26 cellular contexts compared by ENCODE assay signal in the genomic region with DNA sequence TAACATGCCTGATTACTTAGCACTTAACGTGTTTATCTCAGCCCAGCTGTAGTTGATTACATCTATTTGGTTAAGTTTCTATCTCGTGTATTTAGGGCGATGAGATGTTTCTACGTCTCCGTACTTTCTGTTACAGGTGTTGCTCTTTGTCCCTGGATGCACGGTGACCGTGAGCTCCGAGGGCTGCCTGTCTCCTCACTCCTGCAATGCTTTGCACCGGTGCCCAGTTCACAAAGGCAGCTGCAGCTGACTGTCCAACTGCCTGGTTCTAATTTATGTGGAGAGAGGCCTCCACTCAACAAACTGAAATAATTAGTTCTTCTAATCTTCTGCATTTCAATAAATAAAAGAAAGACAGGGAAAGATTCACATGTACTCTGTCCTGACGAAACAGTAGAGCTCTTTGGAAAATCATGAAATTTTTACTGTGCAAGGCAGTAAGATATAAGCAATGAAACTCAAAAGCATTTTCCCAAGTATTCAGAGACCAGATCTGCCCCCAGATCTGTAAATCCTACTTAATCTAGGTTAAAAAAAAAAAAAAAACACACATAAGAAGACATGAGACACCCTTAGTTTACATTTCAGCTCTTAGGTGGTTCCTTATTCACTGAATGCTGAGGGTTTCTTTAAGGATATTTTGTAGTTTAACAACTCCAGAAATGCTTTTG.
A peak's percentile ranks its signal among the peaks of the same experiment; 100 is the strongest.
DNase-seq lines count a peak whose midpoint lies in the region; ATAC-seq, FAIRE-seq and TF ChIP-seq lines count a peak whose summit lies in the region.
"Had no signal": no experiment of that assay in that cellular context is flagged by ENCODE, and none has a peak within 500 bp of the region (broad histone marks: within the 10 kb centered on the region; RNA-seq: fewer than 3 reads in every experiment).

No MANE protein-coding gene starts in this region.

- H3K4me3 Mint-ChIP-seq in activated T-cell treated with anti-CD3 and anti-CD28 coated beads, Interleukin-2, amount 50 U/mL, for 72 hours, result no peak overlapping the region
- H3K4me3 Mint-ChIP-seq in activated T-cell treated with anti-CD3 and anti-CD28 coated beads, Interleukin-2, amount 50 U/mL, for 24 hours, result no peak overlapping the region
- H3K4me3 Mint-ChIP-seq in WTC11, result no peak overlapping the region
- H3K4me3 Mint-ChIP-seq: CD14-positive monocyte; dendritic cell treated with granulocyte-macrophage colony-stimulating factor and Interleukin-4, amounts not matched to agents 40 ng/mL and 50 ng/mL, for 4 days; nephron progenitor cell had no signal

- TF ChIP-seq CTCF in WTC11 (IDR thresholded peaks at IDR 0.05) (no peak), right lobe of liver (IDR thresholded peaks at IDR 0.05) (no peak), vagina (IDR thresholded peaks at IDR 0.05) (no peak), upper lobe of right lung (IDR thresholded peaks at IDR 0.05) (no peak)

- no peak for FAIRE-seq in urothelium cell line (lab: Jason Lieb, UNC)
- FAIRE-seq: islet of Langerhans, K562 had no signal

- TF ChIP-seq POLR2A in right lobe of liver (IDR thresholded peaks at IDR 0.05) (no peak), vagina (IDR thresholded peaks at IDR 0.05) (no peak)

- no peak overlapping the region for H3K4me3 ChIP-seq in right lobe of liver
- no peak overlapping the region for H3K4me3 ChIP-seq in vagina
- no peak overlapping the region for H3K4me3 ChIP-seq in upper lobe of right lung
- H3K4me3 ChIP-seq: body of pancreas, heart left ventricle, K562, psoas muscle, SK-N-MC, tibial nerve had no signal

- H3K27me3 Mint-ChIP-seq in activated T-cell treated with anti-CD3 and anti-CD28 coated beads, Interleukin-2, amount 50 U/mL, for 72 hours (ENCODE audit: low read depth), result no peaks in the 10 kb centered on the region
- H3K27me3 Mint-ChIP-seq in activated T-cell treated with anti-CD3 and anti-CD28 coated beads, Interleukin-2, amount 50 U/mL, for 24 hours, result no peaks in the 10 kb centered on the region
- no peaks in the 10 kb centered on the region for H3K27me3 Mint-ChIP-seq in WTC11 (ENCODE audit: low read depth)
- H3K27me3 Mint-ChIP-seq: dendritic cell treated with granulocyte-macrophage colony-stimulating factor and Interleukin-4, amounts not matched to agents 40 ng/mL and 50 ng/mL, for 4 days had no signal

- intact Hi-C loops in right lobe of liver (cut with DNase I), result no loop called here
- intact Hi-C loops in vagina (cut with DNase I), result no loop called here
- intact Hi-C loops in upper lobe of right lung (cut with DNase I), result no loop called here

- H3K36me3 ChIP-seq in right lobe of liver, result no peaks in the 10 kb centered on the region
- no peaks in the 10 kb centered on the region for H3K36me3 ChIP-seq in vagina
- H3K36me3 ChIP-seq in upper lobe of right lung, result no peaks in the 10 kb centered on the region
- H3K36me3 ChIP-seq: heart left ventricle, tibial nerve had no signal

- H3K27me3 ChIP-seq in right lobe of liver (no peaks in the 10 kb centered on the region), vagina (no peaks in the 10 kb centered on the region), upper lobe of right lung (no peaks in the 10 kb centered on the region)
- H3K27me3 ChIP-seq: body of pancreas, heart left ventricle, tibial nerve had no signal

- H3K4me1 ChIP-seq in right lobe of liver, result peaks cover 0 to 55% (median 16%) of the 10 kb centered on the region in 4 donors
- H3K4me1 ChIP-seq in vagina, result peaks cover 83% of the 10 kb centered on the region
- peaks cover 20% of the 10 kb centered on the region for H3K4me1 ChIP-seq in upper lobe of right lung

- peaks cover 0 to 2% of the 10 kb centered on the region in 2 donors for H3K9me3 Mint-ChIP-seq in activated T-cell treated with anti-CD3 and anti-CD28 coated beads, Interleukin-2, amount 50 U/mL, for 72 hours
- H3K9me3 Mint-ChIP-seq in activated T-cell treated with anti-CD3 and anti-CD28 coated beads, Interleukin-2, amount 50 U/mL, for 24 hours, result no peaks in the 10 kb centered on the region
- no peaks in the 10 kb centered on the region for H3K9me3 Mint-ChIP-seq in WTC11
- H3K9me3 Mint-ChIP-seq: dendritic cell treated with granulocyte-macrophage colony-stimulating factor and Interleukin-4, amounts not matched to agents 40 ng/mL and 50 ng/mL, for 4 days; nephron progenitor cell had no signal

- WGBS in right lobe of liver (ENCODE audit: insufficient coverage, low coverage, low lambda C conversion rate, missing lambda C conversion rate), result 41% methylated on average over 10 of the region's 10 CpGs

- H3K27ac ChIP-seq in right lobe of liver (peak overlapping the region; percentile 9 to 82 (median 80)), vagina (peak overlapping the region; percentile 86), upper lobe of right lung (no peak overlapping the region)
- H3K27ac ChIP-seq: heart left ventricle, psoas muscle, SK-N-MC had no signal

- peak overlapping the region; percentile 31 for H3K27ac Mint-ChIP-seq in activated T-cell treated with anti-CD3 and anti-CD28 coated beads, Interleukin-2, amount 50 U/mL, for 72 hours
- no peak overlapping the region for H3K27ac Mint-ChIP-seq in activated T-cell treated with anti-CD3 and anti-CD28 coated beads, Interleukin-2, amount 50 U/mL, for 24 hours
- 0 out of 2 replicates have a peak overlapping the region, but pooled peaks have one; percentile 8 for H3K27ac Mint-ChIP-seq in WTC11
- H3K27ac Mint-ChIP-seq: CD14-positive monocyte; dendritic cell treated with granulocyte-macrophage colony-stimulating factor and Interleukin-4, amounts not matched to agents 40 ng/mL and 50 ng/mL, for 4 days had no signal

- POLR2A ChIA-PET in WTC11 (lab: Charles Lee), result interaction anchor here (0.5 kb wide), 2 partner anchors 281 to 377 kb away, joined by 4 to 5 read pairs; no protein-coding TSS in a partner anchor

- DNase-seq in activated T-cell treated with anti-CD3 and anti-CD28 coated beads, Interleukin-2, amount 50 U/mL, for 72 hours, result no peak
- DNase-seq in activated T-cell treated with anti-CD3 and anti-CD28 coated beads, Interleukin-2, amount 50 U/mL, for 24 hours, result no peak
- DNase-seq in WTC11 (ENCODE audit: low spot score) (no peak), right lobe of liver (peak; percentile 56 to 76 (median 75)), vagina (ENCODE audit: extremely low spot score in 2 of 2) (peak in 1 of 2 donors; percentile 56), upper lobe of right lung (no peak), urothelium cell line (ENCODE audit: low spot score) (no peak)
- DNase-seq: activated CD4-positive, alpha-beta T cell treated with anti-CD3 and anti-CD28 coated beads for 48 hours; activated naive CD4-positive, alpha-beta T cell treated with anti-CD3 and anti-CD28 coated beads, Interleukin-2, amount 50 U/mL, for 16 hours; activated T-cell treated with anti-CD3 and anti-CD28 coated beads for 4 hours; H7; heart left ventricle; NCI-H1436 treated with DMSO at 0.1 percent for 48 hours; NCI-H446 treated with DMSO at 0.1 percent for 48 hours; nephron progenitor cell; psoas muscle; T1000 had no signal

- H3K36me3 Mint-ChIP-seq in activated T-cell treated with anti-CD3 and anti-CD28 coated beads, Interleukin-2, amount 50 U/mL, for 72 hours (ENCODE audit: insufficient read depth in 2 of 2), result no peaks in the 10 kb centered on the region
- peaks cover 19% of the 10 kb centered on the region for H3K36me3 Mint-ChIP-seq in activated T-cell treated with anti-CD3 and anti-CD28 coated beads, Interleukin-2, amount 50 U/mL, for 24 hours (ENCODE audit: low read depth)
- H3K36me3 Mint-ChIP-seq in WTC11, result no peaks in the 10 kb centered on the region
- H3K36me3 Mint-ChIP-seq: CD14-positive monocyte had no signal

- peaks cover 16% of the 10 kb centered on the region for H3K4me1 Mint-ChIP-seq in activated T-cell treated with anti-CD3 and anti-CD28 coated beads, Interleukin-2, amount 50 U/mL, for 72 hours (ENCODE audit: low read depth)
- H3K4me1 Mint-ChIP-seq in activated T-cell treated with anti-CD3 and anti-CD28 coated beads, Interleukin-2, amount 50 U/mL, for 24 hours (ENCODE audit: low read depth), result peaks cover 19% of the 10 kb centered on the region
- H3K4me1 Mint-ChIP-seq in WTC11, result peaks cover 57% of the 10 kb centered on the region
- H3K4me1 Mint-ChIP-seq: CD14-positive monocyte had no signal

- CTCF ChIA-PET in WTC11 (lab: Charles Lee), result interaction anchor here (0.7 kb wide), 1 partner anchor 19 kb away, joined by 3 read pairs; no protein-coding TSS in a partner anchor

- no peaks in the 10 kb centered on the region for H3K9me3 ChIP-seq in right lobe of liver
- no peaks in the 10 kb centered on the region for H3K9me3 ChIP-seq in vagina
- no peaks in the 10 kb centered on the region for H3K9me3 ChIP-seq in upper lobe of right lung
- H3K9me3 ChIP-seq: body of pancreas, heart left ventricle, psoas muscle, tibial nerve had no signal

- ATAC-seq in activated T-cell treated with anti-CD3 and anti-CD28 coated beads, Interleukin-2, amount 50 U/mL, for 72 hours (replicated peaks in 1 of 2), result no peak
- no peak for ATAC-seq in WTC11
- peak; percentile 46 to 73 (median 53) for ATAC-seq in right lobe of liver
- ATAC-seq in HG02763 (IDR thresholded peaks at IDR 0.05; ENCODE audit: unreplicated experiment), result no peak
- ATAC-seq in upper lobe of right lung, result no peak
- ATAC-seq: body of pancreas, K562, Panc1 had no signal

TF ChIP-seq in WTC11, 78 proteins besides CTCF, POLR2A, EP300 and RAD21:
- TF ChIP-seq, protein P1, sequence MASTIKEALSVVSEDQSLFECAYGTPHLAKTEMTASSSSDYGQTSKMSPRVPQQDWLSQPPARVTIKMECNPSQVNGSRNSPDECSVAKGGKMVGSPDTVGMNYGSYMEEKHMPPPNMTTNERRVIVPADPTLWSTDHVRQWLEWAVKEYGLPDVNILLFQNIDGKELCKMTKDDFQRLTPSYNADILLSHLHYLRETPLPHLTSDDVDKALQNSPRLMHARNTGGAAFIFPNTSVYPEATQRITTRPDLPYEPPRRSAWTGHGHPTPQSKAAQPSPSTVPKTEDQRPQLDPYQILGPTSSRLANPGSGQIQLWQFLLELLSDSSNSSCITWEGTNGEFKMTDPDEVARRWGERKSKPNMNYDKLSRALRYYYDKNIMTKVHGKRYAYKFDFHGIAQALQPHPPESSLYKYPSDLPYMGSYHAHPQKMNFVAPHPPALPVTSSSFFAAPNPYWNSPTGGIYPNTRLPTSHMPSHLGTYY (CRISPR knock-in tag; IDR thresholded peaks at IDR 0.05), result no peak
- TF ChIP-seq, protein P2, sequence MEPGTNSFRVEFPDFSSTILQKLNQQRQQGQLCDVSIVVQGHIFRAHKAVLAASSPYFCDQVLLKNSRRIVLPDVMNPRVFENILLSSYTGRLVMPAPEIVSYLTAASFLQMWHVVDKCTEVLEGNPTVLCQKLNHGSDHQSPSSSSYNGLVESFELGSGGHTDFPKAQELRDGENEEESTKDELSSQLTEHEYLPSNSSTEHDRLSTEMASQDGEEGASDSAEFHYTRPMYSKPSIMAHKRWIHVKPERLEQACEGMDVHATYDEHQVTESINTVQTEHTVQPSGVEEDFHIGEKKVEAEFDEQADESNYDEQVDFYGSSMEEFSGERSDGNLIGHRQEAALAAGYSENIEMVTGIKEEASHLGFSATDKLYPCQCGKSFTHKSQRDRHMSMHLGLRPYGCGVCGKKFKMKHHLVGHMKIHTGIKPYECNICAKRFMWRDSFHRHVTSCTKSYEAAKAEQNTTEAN (CRISPR knock-in tag; IDR thresholded peaks at IDR 0.05), result no peak
- no peak for TF ChIP-seq CBFB (CRISPR knock-in tag; IDR thresholded peaks at IDR 0.05; ENCODE audit: low read depth)

Comparison
In these comparisons a context has a peak if more than half of its experiments do, and no peak if none do; other contexts are left out.
1. ATAC-seq: peak in right lobe of liver (4 of 4); none in activated T-cell treated with anti-CD3 and anti-CD28 coated beads, Interleukin-2, amount 50 U/mL, for 72 hours (0 of 2), WTC11 (single experiment), HG02763 (single experiment) and upper lobe of right lung (single experiment).
2. DNase-seq: peak in right lobe of liver (3 of 3); none in activated T-cell treated with anti-CD3 and anti-CD28 coated beads, Interleukin-2, amount 50 U/mL, for 72 hours (0 of 2), activated T-cell treated with anti-CD3 and anti-CD28 coated beads, Interleukin-2, amount 50 U/mL, for 24 hours (single experiment), WTC11 (single experiment), upper lobe of right lung (single experiment) and urothelium cell line (single experiment).